Comparison of ENCODE assay signal across 8 cellular contexts in the genomic region with DNA sequence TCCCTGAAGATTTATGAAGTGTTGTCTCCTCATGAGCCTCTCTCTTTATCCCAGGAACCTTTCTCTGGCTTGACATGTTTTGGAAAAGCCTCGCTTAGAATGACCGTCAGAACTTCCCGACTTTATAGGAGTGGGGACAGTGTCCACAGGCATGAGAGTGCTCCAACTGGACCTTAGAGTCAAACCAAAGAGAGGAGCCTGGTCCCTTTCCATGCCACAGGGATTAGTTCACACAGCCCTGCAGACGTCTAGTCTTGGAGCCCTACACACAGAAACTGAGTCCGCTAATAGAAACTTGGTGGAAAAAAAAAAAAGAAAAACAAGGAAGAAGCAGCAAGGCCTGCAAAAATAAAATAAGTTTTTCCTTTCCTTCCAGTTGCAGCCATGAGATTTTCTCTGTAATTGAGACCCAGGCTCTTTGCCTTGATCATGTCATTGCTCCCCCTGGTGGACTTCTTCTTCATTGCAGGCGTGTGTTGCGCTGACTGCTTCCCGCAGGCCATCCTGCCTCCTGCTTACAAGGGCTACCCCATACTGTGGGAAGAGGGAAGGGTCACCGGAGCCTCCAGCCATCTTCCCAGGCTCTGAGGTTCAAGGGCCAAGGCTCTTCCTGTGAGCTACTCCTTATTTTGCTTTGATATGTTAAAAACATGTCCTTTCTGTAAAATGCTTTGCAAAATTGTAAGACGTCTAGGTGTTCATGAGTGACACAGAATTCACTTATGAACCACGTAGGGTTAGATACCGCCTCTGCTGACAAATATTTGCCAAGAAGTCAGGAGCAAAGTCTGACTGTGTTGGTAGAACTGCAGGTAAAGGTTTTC.
DNase-seq lines count a peak whose midpoint lies in the region; ATAC-seq and TF ChIP-seq lines count a peak whose summit lies in the region.

No MANE protein-coding gene starts in this region.

- H3K36me3 ChIP-seq in thoracic aorta: no peaks in the 10 kb centered on the region

- H3K27me3 ChIP-seq in foreskin keratinocyte (no peaks in the 10 kb centered on the region), thoracic aorta (replicated peaks; ENCODE audit: insufficient read depth) (no peaks in the 10 kb centered on the region)

- H3K9me3 ChIP-seq in thoracic aorta: no peaks in the 10 kb centered on the region

- H3K4me3 ChIP-seq in thoracic aorta: no peak overlapping the region

- ATAC-seq in foreskin keratinocyte (peak; percentile 79), thoracic aorta (ENCODE audit: insufficient number of reproducible peaks, low FRiP score, low read depth) (no peak)

- H3K27ac ChIP-seq in foreskin keratinocyte (no peak overlapping the region), thoracic aorta (no peak overlapping the region)

- H3K4me1 ChIP-seq in foreskin keratinocyte (peaks cover 10% of the 10 kb centered on the region), thoracic aorta (ENCODE audit: control insufficient read depth in 1 of 2, low read depth in 2 of 2) (peaks cover 0 to 14% of the 10 kb centered on the region in 2 donors)

- DNase-seq in CMK (ENCODE audit: low read depth) (peak; percentile 54), GM20000 (ENCODE audit: low spot score) (peak; percentile 67), Kasumi-1 (lab: John Stamatoyannopoulos, UW) (peak; percentile 74 to 76), RKO (ENCODE audit: low spot score) (peak; percentile 72), foreskin keratinocyte (peak; percentile 21 to 52), occipital lobe (lab: John Stamatoyannopoulos, UW) (peak; percentile 65), thoracic aorta (ENCODE audit: low spot score) (peak; percentile 55)
- DNase-seq in activated T-helper 1 cell treated with anti-CD3 and anti-CD28 coated beads, Interleukin-2, amount 50 U/mL, for 16 hours (ENCODE audit: low read depth in 1 of 2, low spot score in 1 of 2): peak; percentile 61 to 73

- TF ChIP-seq CTCF in GM20000 (IDR thresholded peaks at IDR 0.05; ENCODE audit: extremely low read depth, missing control alignments) (peak; percentile 76), foreskin keratinocyte (conservative IDR thresholded peaks at IDR 0.05) (peak; percentile 84), thoracic aorta (IDR thresholded peaks at IDR 0.05) (peak; percentile 86)
